ENCODE assay signal across 20 cellular contexts in genomic region chr2:27375513-27376099, GRCh38. TPM values are rescaled to one million over a fixed set of nuclear protein-coding genes. Genes with fewer than 3 reads are reported as not detected.
A peak's percentile ranks its signal among the peaks of the same experiment; 100 is the strongest.
DNase-seq lines count a peak whose midpoint lies in the region; ATAC-seq and TF ChIP-seq lines count a peak whose summit lies in the region.
"Had no signal": no experiment of that assay in that cellular context is flagged by ENCODE, and none has a peak within 500 bp of the region (broad histone marks: within the 10 kb centered on the region; RNA-seq: fewer than 3 reads in every experiment).

No MANE protein-coding gene starts in this region.

- H3K4me3 ChIP-seq in GM23338 = no peak overlapping the region

- no peaks in the 10 kb centered on the region for H3K27me3 ChIP-seq in GM23338 (ENCODE audit: insufficient read depth)

- no peak overlapping the region for H3K27ac ChIP-seq in GM23338 (ENCODE audit: low read depth)
- H3K27ac ChIP-seq: KMS-11 had no signal

- peaks cover 52% of the 10 kb centered on the region for H3K4me1 Mint-ChIP-seq in activated T-cell treated with anti-CD3 and anti-CD28 coated beads, Interleukin-2, amount 50 U/mL, for 24 hours (ENCODE audit: low read depth)
- H3K4me1 Mint-ChIP-seq in GM23338 (peaks cover 24% of the 10 kb centered on the region), progenitor cell of endocrine pancreas (ENCODE audit: low read depth) (peaks cover 25% of the 10 kb centered on the region)
- H3K4me1 Mint-ChIP-seq in activated T-helper 17 cell treated with anti-CD3 and anti-CD28 coated beads, Interleukin-2, amount 50 U/mL, for 72 hours = peaks cover 23% of the 10 kb centered on the region

- peaks cover 94% of the 10 kb centered on the region for H3K36me3 Mint-ChIP-seq in activated T-cell treated with anti-CD3 and anti-CD28 coated beads, Interleukin-2, amount 50 U/mL, for 24 hours (ENCODE audit: low read depth)
- peaks cover 68% of the 10 kb centered on the region for H3K36me3 Mint-ChIP-seq in GM23338 (ENCODE audit: low read depth)
- peaks cover 97% of the 10 kb centered on the region for H3K36me3 Mint-ChIP-seq in activated T-helper 17 cell treated with anti-CD3 and anti-CD28 coated beads, Interleukin-2, amount 50 U/mL, for 72 hours (ENCODE audit: low read depth)
- peaks cover 20% of the 10 kb centered on the region for H3K36me3 Mint-ChIP-seq in progenitor cell of endocrine pancreas (ENCODE audit: insufficient read depth)

- H4K20me1 ChIP-seq in GM23338 (replicated peaks; ENCODE audit: insufficient read depth) = no peaks in the 10 kb centered on the region; the same call in 1 of the 2 replicates

- H3K36me3 ChIP-seq in GM23338 (ENCODE audit: insufficient read depth) = peaks cover 21% of the 10 kb centered on the region; the same call in 1 of the 2 replicates

- no peaks in the 10 kb centered on the region for H3K27me3 Mint-ChIP-seq in activated T-cell treated with anti-CD3 and anti-CD28 coated beads, Interleukin-2, amount 50 U/mL, for 24 hours
- H3K27me3 Mint-ChIP-seq in GM23338 (ENCODE audit: insufficient read depth, low read depth, poor library complexity) = peaks cover 22% of the 10 kb centered on the region
- H3K27me3 Mint-ChIP-seq in activated T-helper 17 cell treated with anti-CD3 and anti-CD28 coated beads, Interleukin-2, amount 50 U/mL, for 72 hours = no peaks in the 10 kb centered on the region
- no peaks in the 10 kb centered on the region for H3K27me3 Mint-ChIP-seq in progenitor cell of endocrine pancreas
- H3K27me3 Mint-ChIP-seq: B cell had no signal

- ATAC-seq in GM23338 = no peak
- no peak for ATAC-seq in activated T-helper 17 cell treated with anti-CD3 and anti-CD28 coated beads, Interleukin-2, amount 50 U/mL, for 72 hours (replicated peaks)
- no peak for ATAC-seq in GM21423 (IDR thresholded peaks at IDR 0.05; ENCODE audit: unreplicated experiment)
- ATAC-seq in HG02970 (IDR thresholded peaks at IDR 0.05; ENCODE audit: low FRiP score, unreplicated experiment) = no peak

- H3K4me2 ChIP-seq in GM23338 = no peak overlapping the region
- H3K4me2 ChIP-seq: KMS-11 had no signal

- peaks cover 22% of the 10 kb centered on the region for H3K4me1 ChIP-seq in GM23338 (ENCODE audit: insufficient read depth)

- H3K27ac Mint-ChIP-seq in activated T-cell treated with anti-CD3 and anti-CD28 coated beads, Interleukin-2, amount 50 U/mL, for 24 hours = peak overlapping the region; percentile 83
- H3K27ac Mint-ChIP-seq in GM23338 (no peak overlapping the region), progenitor cell of endocrine pancreas (peak overlapping the region; percentile 33)
- peak overlapping the region; percentile 41 for H3K27ac Mint-ChIP-seq in activated T-helper 17 cell treated with anti-CD3 and anti-CD28 coated beads, Interleukin-2, amount 50 U/mL, for 72 hours
- H3K27ac Mint-ChIP-seq: B cell, H9, HFFc6 had no signal

- H3K79me2 ChIP-seq in GM23338 (replicated peaks; ENCODE audit: insufficient read depth) = peaks cover 33% of the 10 kb centered on the region

- H3K9me2 ChIP-seq in GM23338 (ENCODE audit: insufficient read depth) = no peaks in the 10 kb centered on the region

- peaks cover 20% of the 10 kb centered on the region; the same call in 1 of the 2 replicates for H3F3A ChIP-seq in GM23338 (replicated peaks; ENCODE audit: low read depth)

- TF ChIP-seq CTCF in GM23338 (conservative IDR thresholded peaks at IDR 0.05; ENCODE audit: low read depth in 2 of 2) (no peak), progenitor cell of endocrine pancreas (IDR thresholded peaks at IDR 0.05; ENCODE audit: unreplicated experiment) (no peak)

- no peak for DNase-seq in activated T-cell treated with anti-CD3 and anti-CD28 coated beads, Interleukin-2, amount 50 U/mL, for 24 hours
- DNase-seq in activated T-cell treated with anti-CD3 and anti-CD28 coated beads for 4 hours (no peak), GM23338 (ENCODE audit: low spot score) (no peak), progenitor cell of endocrine pancreas (ENCODE audit: low spot score, unreplicated experiment) (no peak)
- no peak for DNase-seq in activated CD4-positive, CD25-positive, alpha-beta regulatory T cell (lab: John Stamatoyannopoulos, UW)
- DNase-seq: DMS79, H9, HFFc6, NCI-H1105, NCI-H146, NCI-H2029, NCI-H226, NCI-H510A treated with DMSO at 0.1 percent for 48 hours, OCI-M1, Right ventricle myocardium superior had no signal

- no peak overlapping the region for H2AFZ ChIP-seq in GM23338

- no peaks in the 10 kb centered on the region for H3K9me3 Mint-ChIP-seq in activated T-cell treated with anti-CD3 and anti-CD28 coated beads, Interleukin-2, amount 50 U/mL, for 24 hours
- H3K9me3 Mint-ChIP-seq in GM23338 (no peaks in the 10 kb centered on the region), progenitor cell of endocrine pancreas (ENCODE audit: low read depth) (no peaks in the 10 kb centered on the region)
- H3K9me3 Mint-ChIP-seq in activated T-helper 17 cell treated with anti-CD3 and anti-CD28 coated beads, Interleukin-2, amount 50 U/mL, for 72 hours = no peaks in the 10 kb centered on the region
- H3K9me3 Mint-ChIP-seq: H9, HFFc6 had no signal

- no peak overlapping the region for H3K4me3 Mint-ChIP-seq in activated T-cell treated with anti-CD3 and anti-CD28 coated beads, Interleukin-2, amount 50 U/mL, for 24 hours
- H3K4me3 Mint-ChIP-seq in GM23338 (no peak overlapping the region; the same call in 2 of the 3 replicates), progenitor cell of endocrine pancreas (ENCODE audit: low read depth) (no peak overlapping the region)
- no peak overlapping the region for H3K4me3 Mint-ChIP-seq in activated T-helper 17 cell treated with anti-CD3 and anti-CD28 coated beads, Interleukin-2, amount 50 U/mL, for 72 hours
- H3K4me3 Mint-ChIP-seq: B cell, H9, HFFc6 had no signal

TF ChIP-seq in GM23338, 12 proteins besides CTCF, POLR2A, EP300 and RAD21:
- TF ChIP-seq, protein P1, sequence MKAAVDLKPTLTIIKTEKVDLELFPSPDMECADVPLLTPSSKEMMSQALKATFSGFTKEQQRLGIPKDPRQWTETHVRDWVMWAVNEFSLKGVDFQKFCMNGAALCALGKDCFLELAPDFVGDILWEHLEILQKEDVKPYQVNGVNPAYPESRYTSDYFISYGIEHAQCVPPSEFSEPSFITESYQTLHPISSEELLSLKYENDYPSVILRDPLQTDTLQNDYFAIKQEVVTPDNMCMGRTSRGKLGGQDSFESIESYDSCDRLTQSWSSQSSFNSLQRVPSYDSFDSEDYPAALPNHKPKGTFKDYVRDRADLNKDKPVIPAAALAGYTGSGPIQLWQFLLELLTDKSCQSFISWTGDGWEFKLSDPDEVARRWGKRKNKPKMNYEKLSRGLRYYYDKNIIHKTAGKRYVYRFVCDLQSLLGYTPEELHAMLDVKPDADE (IDR thresholded peaks at IDR 0.05) = no peak
- TF ChIP-seq NANOG (IDR thresholded peaks at IDR 0.05; ENCODE audit: borderline replicate concordance) (no peak), CREB1 (CRISPR knock-in tag; IDR thresholded peaks at IDR 0.05; ENCODE audit: low read depth) (no peak), POLR2AphosphoS5 (IDR thresholded peaks at IDR 0.05; ENCODE audit: low read depth) (0 out of 2 replicates have a peak, but pooled peaks have one; percentile 9), STAT1 (IDR thresholded peaks at IDR 0.05; ENCODE audit: unreplicated experiment) (no peak), EZH2 (IDR thresholded peaks at IDR 0.05; ENCODE audit: low read depth, unreplicated experiment) (no peak)

RNA-seq across cellular contexts. Expression of gene ZNF513, which starts 4.9 kb away (rescaled TPM):
- total RNA-seq in GM23338 (2014; rRNA removed; shearing (Covaris generic)) = 13.2 and 13.4 TPM in 2 replicates
- polyA plus RNA-seq in GM23338 (2016; fragmentation: Nextera tagmentation; extraction: Ambion mirVana) = 10.4 and 11.3 TPM in 2 replicates
- total RNA-seq in activated T-helper 17 cell treated with anti-CD3 and anti-CD28 coated beads, Interleukin-2, amount 50 U/mL, for 72 hours = 10 to 100 TPM; 10.8 to 16.2 TPM
- total RNA-seq in progenitor cell of endocrine pancreas = 34.4 and 35.0 TPM in 2 replicates

RNA-seq across cellular contexts. Expression of gene SNX17, which starts 5.2 kb away (rescaled TPM):
- 58.0 and 66.2 TPM in 2 replicates for total RNA-seq in GM23338 (2014; rRNA removed; shearing (Covaris generic))
- 32.6 and 34.0 TPM in 2 replicates for polyA plus RNA-seq in GM23338 (2016; fragmentation: Nextera tagmentation; extraction: Ambion mirVana)
- total RNA-seq in activated T-helper 17 cell treated with anti-CD3 and anti-CD28 coated beads, Interleukin-2, amount 50 U/mL, for 72 hours = 10 to 100 TPM; 59.0 to 90.4 TPM
- total RNA-seq in progenitor cell of endocrine pancreas = 81.2 and 89.3 TPM in 2 replicates

RNA-seq across cellular contexts. Expression of gene EIF2B4, which starts 5.5 kb away (rescaled TPM):
- total RNA-seq in GM23338 (2014; rRNA removed; shearing (Covaris generic)) = 43.9 and 51.4 TPM in 2 replicates
- polyA plus RNA-seq in GM23338 (2016; fragmentation: Nextera tagmentation; extraction: Ambion mirVana) = 64.0 and 64.4 TPM in 2 replicates
- 10 to 100 TPM; 34.7 to 42.9 TPM for total RNA-seq in activated T-helper 17 cell treated with anti-CD3 and anti-CD28 coated beads, Interleukin-2, amount 50 U/mL, for 72 hours
- total RNA-seq in progenitor cell of endocrine pancreas = 49.6 and 56.7 TPM in 2 replicates

RNA-seq across cellular contexts. Expression of gene GTF3C2, which starts 19.0 kb away (rescaled TPM):
- total RNA-seq in GM23338 (2014; rRNA removed; shearing (Covaris generic)) = 110 and 118 TPM in 2 replicates
- polyA plus RNA-seq in GM23338 (2016; fragmentation: Nextera tagmentation; extraction: Ambion mirVana) = 69.1 and 81.7 TPM in 2 replicates
- total RNA-seq in activated T-helper 17 cell treated with anti-CD3 and anti-CD28 coated beads, Interleukin-2, amount 50 U/mL, for 72 hours = 10 to 100 TPM; 67.2 to 85.8 TPM
- 98.0 and 106 TPM in 2 replicates for total RNA-seq in progenitor cell of endocrine pancreas

RNA-seq across cellular contexts. Expression of gene PPM1G, which starts 33.8 kb away (rescaled TPM):
- total RNA-seq in GM23338 (2014; rRNA removed; shearing (Covaris generic)) = 178 and 183 TPM in 2 replicates
- polyA plus RNA-seq in GM23338 (2016; fragmentation: Nextera tagmentation; extraction: Ambion mirVana) = 201 and 211 TPM in 2 replicates
- total RNA-seq in activated T-helper 17 cell treated with anti-CD3 and anti-CD28 coated beads, Interleukin-2, amount 50 U/mL, for 72 hours = 100 to 1,000 TPM in 1 of 2 donors, 10 to 100 TPM in 1; 67.0 to 158 TPM
- total RNA-seq in progenitor cell of endocrine pancreas = 101 and 105 TPM in 2 replicates
